In genomic region chr2:209495855-209496585, GRCh38 we compare ENCODE assay signal across 9 cellular contexts.
DNase-seq lines count a peak whose midpoint lies in the region; ATAC-seq and TF ChIP-seq lines count a peak whose summit lies in the region.
"Had no signal": no experiment of that assay in that cellular context is flagged by ENCODE, and none has a peak within 500 bp of the region (broad histone marks: within the 10 kb centered on the region; RNA-seq: fewer than 3 reads in every experiment).

No MANE protein-coding gene starts in this region.

- H3K27me3 ChIP-seq in breast epithelium (no peaks in the 10 kb centered on the region), ascending aorta (no peaks in the 10 kb centered on the region)

- POLR2A ChIA-PET in MCF 10A (lab: Yijun Ruan, JAX), result interaction anchor here (0.6 to 1.3 kb wide), 7 partner anchors 18 to 127 kb away, joined by 3 to 6 read pairs (median 3); no protein-coding TSS in a partner anchor

- no peaks in the 10 kb centered on the region for H3K36me3 Mint-ChIP-seq in MCF 10A (ENCODE audit: insufficient read depth, unreplicated experiment)
- no peaks in the 10 kb centered on the region for H3K36me3 Mint-ChIP-seq in T-helper 2 cell treated with Interferon-gamma antibody and Interleukin-4, amounts not matched to agents 5 μg/mL and 100 μg/mL, for 36 hours (ENCODE audit: low read depth)

- H3K4me1 Mint-ChIP-seq in MCF 10A (ENCODE audit: insufficient read depth, unreplicated experiment), result peaks cover 9% of the 10 kb centered on the region
- no peaks in the 10 kb centered on the region for H3K4me1 Mint-ChIP-seq in T-helper 2 cell treated with Interferon-gamma antibody and Interleukin-4, amounts not matched to agents 5 μg/mL and 100 μg/mL, for 36 hours (ENCODE audit: low read depth)

- TF ChIP-seq CTCF in MCF 10A (IDR thresholded peaks at IDR 0.05; ENCODE audit: unreplicated experiment) (no peak), breast epithelium (IDR thresholded peaks at IDR 0.05) (no peak), ascending aorta (IDR thresholded peaks at IDR 0.05) (no peak)

- H3K4me3 Mint-ChIP-seq in MCF 10A (ENCODE audit: unreplicated experiment), result no peak overlapping the region
- no peak overlapping the region for H3K4me3 Mint-ChIP-seq in T-helper 2 cell treated with Interferon-gamma antibody and Interleukin-4, amounts not matched to agents 5 μg/mL and 100 μg/mL, for 36 hours
- H3K4me3 Mint-ChIP-seq: T-helper 1 cell treated with Interleukin-12 subunit alpha and Interleukin-12 subunit beta and Interleukin-4 antibody, amounts not matched to agents 30 μg/mL and 1 μg/mL, for 36 hours had no signal

- H3K4me1 ChIP-seq in breast epithelium (no peaks in the 10 kb centered on the region), ascending aorta (peaks cover 0 to 6% of the 10 kb centered on the region in 2 donors)

- no peaks in the 10 kb centered on the region for H3K27me3 Mint-ChIP-seq in MCF 10A (ENCODE audit: insufficient read depth, unreplicated experiment)
- H3K27me3 Mint-ChIP-seq in T-helper 2 cell treated with Interferon-gamma antibody and Interleukin-4, amounts not matched to agents 5 μg/mL and 100 μg/mL, for 36 hours (ENCODE audit: low read depth), result no peaks in the 10 kb centered on the region

- TF ChIP-seq POLR2A in breast epithelium (IDR thresholded peaks at IDR 0.05), result no peak

- ATAC-seq in GM18861 (IDR thresholded peaks at IDR 0.05; ENCODE audit: unreplicated experiment), result no peak

- H3K27ac Mint-ChIP-seq in MCF 10A (ENCODE audit: low read depth, unreplicated experiment), result peak overlapping the region; percentile 83
- no peak overlapping the region for H3K27ac Mint-ChIP-seq in T-helper 2 cell treated with Interferon-gamma antibody and Interleukin-4, amounts not matched to agents 5 μg/mL and 100 μg/mL, for 36 hours
- H3K27ac Mint-ChIP-seq: T-helper 1 cell treated with Interleukin-12 subunit alpha and Interleukin-12 subunit beta and Interleukin-4 antibody, amounts not matched to agents 30 μg/mL and 1 μg/mL, for 36 hours had no signal

- intact Hi-C loops in MCF 10A (cut with micrococcal nuclease), result loop anchor here (2.0 to 5.0 kb wide), 2 partner anchors 71 to 109 kb away; partner anchors contain the start of gene MAP2
- intact Hi-C loops in breast epithelium (cut with DNase I; ENCODE audit: low total_unique reads), result no loop called here
- intact Hi-C loops in ascending aorta (cut with DNase I), result loop anchor here (1.0 to 2.0 kb wide), 3 partner anchors 24 to 71 kb away; partner anchors contain the start of gene MAP2

- no TSS peak for BruUV-seq in MCF 10A (replicated peaks; lab: Mats Ljungman, UMichigan)

- peak; percentile 92 for DNase-seq in MCF 10A (ENCODE audit: unreplicated experiment)
- no peak for DNase-seq in breast epithelium (ENCODE audit: low spot score in 2 of 2)
- peak; percentile 17 to 80 for DNase-seq in ascending aorta (ENCODE audit: low spot score in 2 of 2)
- DNase-seq in left kidney (ENCODE audit: low read depth, low spot score), result peak; percentile 54
- no peak for DNase-seq in activated gamma-delta T cell treated with Interleukin-2 at 50 U/mL for 16 hours
- DNase-seq in germinal center (ENCODE audit: low spot score), result no peak
- no peak for DNase-seq in T-helper 2 cell treated with Interferon-gamma antibody and Interleukin-4, amounts not matched to agents 5 μg/mL and 100 μg/mL, for 36 hours (ENCODE audit: low spot score)

- H3K27ac ChIP-seq in breast epithelium (peak overlapping the region in 1 of 2 donors; percentile 60), ascending aorta (peak overlapping the region; percentile 85 to 89)

- H3K9me3 ChIP-seq in breast epithelium (peaks cover 6 to 7% of the 10 kb centered on the region in 2 donors), ascending aorta (peaks cover 0 to 39% of the 10 kb centered on the region in 2 donors)

- peaks cover 15% of the 10 kb centered on the region for H3K9me3 Mint-ChIP-seq in MCF 10A (ENCODE audit: unreplicated experiment)
- no peaks in the 10 kb centered on the region for H3K9me3 Mint-ChIP-seq in T-helper 2 cell treated with Interferon-gamma antibody and Interleukin-4, amounts not matched to agents 5 μg/mL and 100 μg/mL, for 36 hours
- H3K9me3 Mint-ChIP-seq: T-helper 1 cell treated with Interleukin-12 subunit alpha and Interleukin-12 subunit beta and Interleukin-4 antibody, amounts not matched to agents 30 μg/mL and 1 μg/mL, for 36 hours had no signal

- H3K4me3 ChIP-seq in breast epithelium (no peak overlapping the region), ascending aorta (peak overlapping the region; percentile 6 to 33)

- H3K36me3 ChIP-seq in breast epithelium (no peaks in the 10 kb centered on the region), ascending aorta (no peaks in the 10 kb centered on the region)

- CTCF ChIA-PET in MCF 10A (lab: Yijun Ruan, JAX), result interaction anchor here (0.5 to 1.6 kb wide), 3 partner anchors 63 to 422 kb away, joined by 3 to 4 read pairs (median 3); no protein-coding TSS in a partner anchor

Comparison
In these comparisons a context has a peak if more than half of its experiments do, and no peak if none do; other contexts are left out.
1. DNase-seq: peak in MCF 10A (single experiment), ascending aorta (2 of 2) and left kidney (single experiment); none in breast epithelium (0 of 2), activated gamma-delta T cell treated with Interleukin-2 at 50 U/mL for 16 hours (single experiment), germinal center (single experiment) and T-helper 2 cell treated with Interferon-gamma antibody and Interleukin-4, amounts not matched to agents 5 μg/mL and 100 μg/mL, for 36 hours (single experiment).
2. H3K4me3 ChIP-seq: peak in ascending aorta (2 of 2); none in breast epithelium (0 of 3).